ENCODE assay signal across 21 cellular contexts in genomic region chr18:37574113-37574512, GRCh38. TPM values are rescaled to one million over a fixed set of nuclear protein-coding genes. Genes with fewer than 3 reads are reported as not detected.
DNase-seq lines count a peak whose midpoint lies in the region; ATAC-seq, FAIRE-seq and TF ChIP-seq lines count a peak whose summit lies in the region.
"Had no signal": no experiment of that assay in that cellular context is flagged by ENCODE, and none has a peak within 500 bp of the region (broad histone marks: within the 10 kb centered on the region; RNA-seq: fewer than 3 reads in every experiment).

No MANE protein-coding gene starts in this region.

- H3K27me3 Mint-ChIP-seq in osteocyte (ENCODE audit: unreplicated experiment) = peaks cover 13% of the 10 kb centered on the region

- intact Hi-C loops in left cardiac atrium (cut with DNase I) = no loop called here

- no peaks in the 10 kb centered on the region for H3K36me3 ChIP-seq in bronchial epithelial cell (ENCODE audit: control insufficient read depth, insufficient read depth, low read length)
- H3K36me3 ChIP-seq: BLaER1, uterus had no signal

- H3K27me3 ChIP-seq in bronchial epithelial cell (ENCODE audit: control insufficient read depth, insufficient read depth, low read length) = peaks cover 4% of the 10 kb centered on the region
- H3K27me3 ChIP-seq: BLaER1, uterus had no signal

- FAIRE-seq in bronchial epithelial cell (lab: Jason Lieb, UNC) = no peak
- FAIRE-seq: A549, frontal cortex, small intestine had no signal

- H3K4me1 Mint-ChIP-seq in osteocyte (ENCODE audit: unreplicated experiment) = no peaks in the 10 kb centered on the region
- H3K4me1 Mint-ChIP-seq: mesothelial cell of epicardium had no signal

- H3K36me3 Mint-ChIP-seq in osteocyte (ENCODE audit: unreplicated experiment) = no peaks in the 10 kb centered on the region
- H3K36me3 Mint-ChIP-seq: mesothelial cell of epicardium had no signal

- no peak overlapping the region for H3K4me3 ChIP-seq in bronchial epithelial cell (ENCODE audit: low read depth, low read length)
- H3K4me3 ChIP-seq: A549, BLaER1, uterus had no signal

- peak; percentile 20 for DNase-seq in NCI-H146 (lab: John Stamatoyannopoulos, UW)
- DNase-seq in NCI-H146 treated with DMSO at 0.1 percent for 48 hours (lab: John Stamatoyannopoulos, UW; ENCODE audit: unreplicated experiment) = no peak
- DNase-seq in M059J (ENCODE audit: low read depth) = peak; percentile 30
- DNase-seq in bronchial epithelial cell (ENCODE audit: low read depth) = peak; percentile 21
- peak; percentile 65 for DNase-seq in osteocyte (ENCODE audit: extremely low spot score, unreplicated experiment)
- DNase-seq in stimulated activated CD4-positive, alpha-beta T cell treated with anti-CD3 and anti-CD28 coated beads, Interleukin-4, amount 100 ng/mL, for 24 hours = no peak
- no peak for DNase-seq in left cardiac atrium
- DNase-seq: activated CD4-positive, alpha-beta T cell treated with anti-CD3 and anti-CD28 coated beads, Interleukin-2, amount 10 ng/mL, durations not matched to agents 24 days and 14 days; dermis blood vessel endothelial cell; DMS153; NCI-H1694 treated with DMSO at 0.1 percent for 48 hours; small intestine; uterus had no signal

- no peak overlapping the region for H3K4me3 Mint-ChIP-seq in osteocyte (ENCODE audit: unreplicated experiment)
- H3K4me3 Mint-ChIP-seq: activated CD4-positive, alpha-beta T cell treated with anti-CD3 and anti-CD28 coated beads, Interleukin-2, amount 10 ng/mL, durations not matched to agents 24 days and 14 days; mesothelial cell of epicardium; nephron had no signal

- no peak overlapping the region for H3K27ac Mint-ChIP-seq in osteocyte (ENCODE audit: unreplicated experiment)
- H3K27ac Mint-ChIP-seq: activated CD4-positive, alpha-beta T cell treated with anti-CD3 and anti-CD28 coated beads, Interleukin-2, amount 10 ng/mL, durations not matched to agents 24 days and 14 days; mesothelial cell of epicardium; nephron had no signal

- no peak for TF ChIP-seq CTCF in bronchial epithelial cell (IDR thresholded peaks at IDR 0.05; ENCODE audit: insufficient read depth, low read length, severe bottlenecking)
- no peak for TF ChIP-seq CTCF in osteocyte (IDR thresholded peaks at IDR 0.05)

- ATAC-seq in HG02678 (IDR thresholded peaks at IDR 0.05; ENCODE audit: unreplicated experiment) = no peak
- ATAC-seq in left cardiac atrium = no peak
- ATAC-seq: A549, left lobe of liver had no signal

- H3K9me3 Mint-ChIP-seq in osteocyte (ENCODE audit: unreplicated experiment) = no peaks in the 10 kb centered on the region
- H3K9me3 Mint-ChIP-seq: activated CD4-positive, alpha-beta T cell treated with anti-CD3 and anti-CD28 coated beads, Interleukin-2, amount 10 ng/mL, durations not matched to agents 24 days and 14 days; mesothelial cell of epicardium; nephron had no signal

RNA-seq across cellular contexts. Expression of gene CELF4, which starts 8.5 kb away (rescaled TPM):
- not detected in 2 replicates for total RNA-seq in M059J (2014; rRNA removed; shearing (Covaris generic))
- 0.13 TPM in 1 of 2 replicates, not detected in the other for total RNA-seq in bronchial epithelial cell
- not detected in 2 replicates for total RNA-seq in osteocyte
- under 1 TPM; 0.32 to 0.79 TPM for total RNA-seq in left cardiac atrium
- total RNA-seq: activated CD4-positive, alpha-beta T cell treated with anti-CD3 and anti-CD28 coated beads, Interleukin-2, amount 10 ng/mL, durations not matched to agents 24 days and 14 days; dermis blood vessel endothelial cell; left lobe of liver; subcutaneous adipose tissue had no signal

Comparison
In these comparisons a context has a peak if more than half of its experiments do, and no peak if none do; other contexts are left out.
1. DNase-seq: peak in NCI-H146 (single experiment), M059J (single experiment), bronchial epithelial cell (single experiment) and osteocyte (single experiment); none in NCI-H146 treated with DMSO at 0.1 percent for 48 hours (single experiment), stimulated activated CD4-positive, alpha-beta T cell treated with anti-CD3 and anti-CD28 coated beads, Interleukin-4, amount 100 ng/mL, for 24 hours (single experiment) and left cardiac atrium (single experiment).